In genomic region chr2:231932985-231933915, GRCh38 we compare ENCODE assay signal across 23 cellular contexts. TPM values are rescaled to one million over a fixed set of nuclear protein-coding genes. Genes with fewer than 3 reads are reported as not detected.
DNase-seq lines count a peak whose midpoint lies in the region; ATAC-seq and TF ChIP-seq lines count a peak whose summit lies in the region.
"Had no signal": no experiment of that assay in that cellular context is flagged by ENCODE, and none has a peak within 500 bp of the region (broad histone marks: within the 10 kb centered on the region; RNA-seq: fewer than 3 reads in every experiment).

No MANE protein-coding gene starts in this region.

- 77% methylated on average over 15 of the region's 15 CpGs for WGBS in mesenchymal stem cell

- no peak overlapping the region for H4K91ac ChIP-seq in mesenchymal stem cell (ENCODE audit: low read length)

- no peak overlapping the region for H3K23ac ChIP-seq in mesenchymal stem cell (ENCODE audit: low read length in 2 of 2)

- H3K9ac ChIP-seq in mesenchymal stem cell (ENCODE audit: low read length), result no peak overlapping the region
- H3K9ac ChIP-seq: SK-N-SH had no signal

- H4K8ac ChIP-seq in mesenchymal stem cell (ENCODE audit: low read length), result no peak overlapping the region

- H3K27me3 ChIP-seq in mesenchymal stem cell (ENCODE audit: control insufficient read depth in 1 of 2, insufficient read depth in 1 of 2, low read length in 2 of 2), result peaks cover 45 to 77% of the 10 kb centered on the region in 2 experiments
- H3K27me3 ChIP-seq: thyroid gland had no signal

- no peak overlapping the region for H2BK120ac ChIP-seq in mesenchymal stem cell (ENCODE audit: low read depth, low read length)

- no peak overlapping the region for H3K4ac ChIP-seq in mesenchymal stem cell (ENCODE audit: low read depth in 1 of 2, low read length in 2 of 2)

- H3K27ac ChIP-seq in mesenchymal stem cell (ENCODE audit: low read length, poor library complexity, severe bottlenecking), result no peak overlapping the region
- H3K27ac ChIP-seq: hepatocyte, thyroid gland had no signal

- H3K4me3 ChIP-seq in choroid plexus epithelial cell (ENCODE audit: low read depth, low read length) (no peak overlapping the region), retinal pigment epithelial cell (ENCODE audit: low read length) (no peak overlapping the region), mesenchymal stem cell (ENCODE audit: insufficient read depth in 1 of 2, low read depth in 1 of 2, low read length in 2 of 2) (no peak overlapping the region)
- H3K4me3 ChIP-seq: GM23338, hepatocyte, K562, thyroid gland had no signal

- H3K36me3 ChIP-seq in mesenchymal stem cell (ENCODE audit: control insufficient read depth in 1 of 2, insufficient read depth in 2 of 2, low read depth in 1 of 2, low read length in 2 of 2), result no peaks in the 10 kb centered on the region
- H3K36me3 ChIP-seq: thyroid gland had no signal

- H3K4me2 ChIP-seq in mesenchymal stem cell (ENCODE audit: low read length, poor library complexity, severe bottlenecking), result no peak overlapping the region
- H3K4me2 ChIP-seq: GM23338, hepatocyte, SK-N-SH had no signal

- DNase-seq in NCI-H2171 treated with DMSO at 0.1 percent for 48 hours (lab: John Stamatoyannopoulos, UW) (peak; percentile 0), NCI-H2171 (lab: John Stamatoyannopoulos, UW) (no peak), NAMALWA (ENCODE audit: low spot score) (peak; percentile 79), choroid plexus epithelial cell (ENCODE audit: low read depth) (peak; percentile 45), retinal pigment epithelial cell (ENCODE audit: low read depth) (no peak), GM19240 (ENCODE audit: insufficient read length, low spot score) (no peak), mesenchymal stem cell (no peak)
- DNase-seq: 8988T; activated CD4-positive, CD25-positive, alpha-beta regulatory T cell treated with anti-CD3 and anti-CD28 coated beads, Interleukin-2, amount 50 U/mL, for 72 hours; central memory CD4-positive, alpha-beta T cell; DMS153; effector memory CD4-positive, alpha-beta T cell; islet precursor cell; mesendoderm; NCI-H1048; SK-N-SH; thyroid gland had no signal

- TF ChIP-seq CTCF in choroid plexus epithelial cell (conservative IDR thresholded peaks at IDR 0.05; ENCODE audit: low read depth, low read length) (peak; percentile 48), retinal pigment epithelial cell (conservative IDR thresholded peaks at IDR 0.05; ENCODE audit: low read depth, low read length) (peak; percentile 36)

- peaks cover 4% of the 10 kb centered on the region for H3K4me1 ChIP-seq in mesenchymal stem cell (ENCODE audit: control insufficient read depth, insufficient read depth, low read depth, low read length)
- H3K4me1 ChIP-seq: thyroid gland had no signal

- no peak overlapping the region for H2BK5ac ChIP-seq in mesenchymal stem cell (ENCODE audit: low read depth, low read length, poor library complexity, severe bottlenecking)

- H2AK5ac ChIP-seq in mesenchymal stem cell (ENCODE audit: low read length, severe bottlenecking), result no peak overlapping the region

- no peak overlapping the region for H3K14ac ChIP-seq in mesenchymal stem cell (ENCODE audit: low read length in 2 of 2)

- no peak for ATAC-seq in HG02623 (IDR thresholded peaks at IDR 0.05; ENCODE audit: unreplicated experiment)
- ATAC-seq: activated T-helper 17 cell treated with anti-CD3 and anti-CD28 coated beads, Interleukin-2, amount 50 U/mL, for 72 hours; GM23338; K562 had no signal

- no peak overlapping the region for H2BK12ac ChIP-seq in mesenchymal stem cell (ENCODE audit: low read length in 2 of 2)

- H3K9me3 ChIP-seq in mesenchymal stem cell (ENCODE audit: control insufficient read depth, low read length), result no peaks in the 10 kb centered on the region
- H3K9me3 ChIP-seq: SK-N-SH, thyroid gland had no signal

- H2AFZ ChIP-seq in mesenchymal stem cell (ENCODE audit: low read depth, low read length), result no peak overlapping the region
- H2AFZ ChIP-seq: GM23338, hepatocyte had no signal

- H3K79me1 ChIP-seq in mesenchymal stem cell (replicated peaks; ENCODE audit: low read length, poor library complexity, severe bottlenecking), result no peaks in the 10 kb centered on the region

- H3K18ac ChIP-seq in mesenchymal stem cell (ENCODE audit: low read depth in 1 of 2, low read length in 2 of 2), result no peak overlapping the region

- no peak overlapping the region for H2BK15ac ChIP-seq in mesenchymal stem cell (ENCODE audit: low read depth, poor library complexity, severe bottlenecking)

RNA-seq across cellular contexts. Expression of gene NPPC, which starts 7.1 kb away (rescaled TPM):
- not detected for polyA plus RNA-seq in mesenchymal stem cell (2013, experiment 1 of 2)
- not detected for polyA plus RNA-seq in mesenchymal stem cell (2013, experiment 2 of 2)
- polyA plus RNA-seq: CD14-positive monocyte, K562, SK-N-SH had no signal

RNA-seq across cellular contexts. Expression of gene DIS3L2, which starts 28.3 kb away (rescaled TPM):
- 11.9 TPM for polyA plus RNA-seq in mesenchymal stem cell (2013, experiment 1 of 2)
- polyA plus RNA-seq in mesenchymal stem cell (2013, experiment 2 of 2), result 11.8 TPM

Comparison
In these comparisons a context has a peak if more than half of its experiments do, and no peak if none do; other contexts are left out.
1. DNase-seq: peak in NCI-H2171 treated with DMSO at 0.1 percent for 48 hours (single experiment), NAMALWA (single experiment) and choroid plexus epithelial cell (single experiment); none in NCI-H2171 (single experiment), retinal pigment epithelial cell (single experiment), GM19240 (single experiment) and mesenchymal stem cell (single experiment).